8 cellular contexts compared by ENCODE assay signal in the genomic region with DNA sequence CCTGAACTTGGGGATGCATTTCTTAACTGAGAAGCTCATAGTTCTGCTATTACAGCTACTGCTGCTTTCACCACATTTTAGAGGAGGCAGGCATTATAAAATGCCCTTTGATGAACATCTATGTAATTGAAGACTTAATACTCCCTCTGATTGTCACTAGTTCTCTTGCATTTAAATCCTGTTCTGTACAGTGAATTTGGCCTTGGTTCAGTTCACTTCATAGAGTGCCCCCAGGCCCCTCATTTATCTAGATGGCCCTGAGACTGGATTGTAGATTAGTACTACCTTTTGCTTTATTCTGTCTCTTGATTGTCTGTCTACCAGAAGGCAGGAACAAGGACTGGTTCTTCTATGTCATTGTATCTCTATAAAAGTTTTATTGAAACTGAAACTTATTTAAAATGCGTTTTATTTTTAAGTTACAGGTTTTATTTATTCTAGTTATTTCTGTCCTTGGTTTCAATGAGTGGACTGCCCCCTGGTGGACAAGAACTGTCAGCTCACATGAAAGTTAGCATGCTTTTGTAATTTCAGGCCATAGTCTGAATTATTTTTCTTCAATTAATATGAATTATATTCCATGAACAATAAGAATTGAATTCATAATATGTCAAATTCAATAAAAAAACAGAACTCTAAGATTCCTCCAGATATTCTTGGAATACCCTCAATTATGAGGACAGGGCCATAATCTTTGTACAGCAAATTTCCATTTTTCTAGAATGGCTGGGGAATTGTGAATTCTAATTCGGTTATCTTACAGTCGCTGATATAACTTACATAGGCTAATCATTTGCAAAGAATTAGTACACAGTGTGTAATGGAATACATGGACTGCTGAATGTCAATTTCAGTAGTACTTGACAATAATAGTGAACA. TPM values are rescaled to one million over a fixed set of nuclear protein-coding genes. Genes with fewer than 3 reads are reported as not detected.
DNase-seq lines count a peak whose midpoint lies in the region; ATAC-seq and TF ChIP-seq lines count a peak whose summit lies in the region.

No MANE protein-coding gene starts in this region.

- TF ChIP-seq CTCF in GM12874 (IDR thresholded peaks at IDR 0.05; ENCODE audit: insufficient read depth, low read depth, low read length) (peak; percentile 66), OCI-LY1 (IDR thresholded peaks at IDR 0.05; ENCODE audit: low read length) (peak; percentile 81), body of pancreas (IDR thresholded peaks at IDR 0.05) (peak; percentile 70 to 99 (median 77)), lower lobe of right lung (IDR thresholded peaks at IDR 0.05) (peak; percentile 90), vagina (IDR thresholded peaks at IDR 0.05) (peak; percentile 39 to 58 (median 58))

- no peak for ATAC-seq in body of pancreas
- ATAC-seq in lower lobe of right lung = no peak
- ATAC-seq in GM18520 (IDR thresholded peaks at IDR 0.05; ENCODE audit: unreplicated experiment) = no peak

- H3K4me2 ChIP-seq in OCI-LY1 (ENCODE audit: low read length) = no peak overlapping the region

- H3K9me3 ChIP-seq in OCI-LY1 (ENCODE audit: low read length) (no peaks in the 10 kb centered on the region), body of pancreas (no peaks in the 10 kb centered on the region), lower lobe of right lung (no peaks in the 10 kb centered on the region), vagina (no peaks in the 10 kb centered on the region)

- H4K20me1 ChIP-seq in OCI-LY1 (ENCODE audit: insufficient read depth, low read length) = no peaks in the 10 kb centered on the region

- DNase-seq in Ammon's horn (ENCODE audit: low spot score) (peak; percentile 73), body of pancreas (peak; percentile 45 to 66 (median 51)), lower lobe of right lung (no peak), vagina (ENCODE audit: extremely low spot score in 2 of 2) (no peak), NCI-H526 treated with DMSO at 0.1 percent for 48 hours (lab: John Stamatoyannopoulos, UW) (no peak)

- intact Hi-C loops in body of pancreas (cut with DNase I) (loop anchor here (5.0 to 10.0 kb wide), 2 partner anchors 196 to 603 kb away; no protein-coding TSS in a partner anchor), lower lobe of right lung (cut with DNase I) (no loop called here), vagina (cut with DNase I) (loop anchor here (10.0 kb wide), 1 partner anchor 193 kb away; no protein-coding TSS in a partner anchor)

- H3F3A ChIP-seq in OCI-LY1 (ENCODE audit: insufficient read depth, low read length) = no peaks in the 10 kb centered on the region

- TF ChIP-seq POLR2A in body of pancreas (IDR thresholded peaks at IDR 0.05) = no peak
- no peak for TF ChIP-seq POLR2A in vagina (IDR thresholded peaks at IDR 0.05)

- H3K4me3 ChIP-seq in OCI-LY1 (ENCODE audit: low read depth, low read length, poor library complexity, severe bottlenecking) (no peak overlapping the region), body of pancreas (no peak overlapping the region), lower lobe of right lung (no peak overlapping the region), vagina (no peak overlapping the region)

- WGBS in body of pancreas, 2 donors = 4 to 5% methylated on average over 3 of the region's 3 CpGs

- no peak overlapping the region for H3K27ac ChIP-seq in OCI-LY1 (ENCODE audit: low read depth, low read length, poor library complexity, severe bottlenecking)
- H3K27ac ChIP-seq in body of pancreas = no peak overlapping the region
- H3K27ac ChIP-seq in lower lobe of right lung = no peak overlapping the region
- no peak overlapping the region for H3K27ac ChIP-seq in vagina

- H3K9me2 ChIP-seq in OCI-LY1 (ENCODE audit: low read depth, low read length) = no peaks in the 10 kb centered on the region

- H3K36me3 ChIP-seq in OCI-LY1 (ENCODE audit: insufficient read depth, low read length) = no peaks in the 10 kb centered on the region
- H3K36me3 ChIP-seq in body of pancreas (replicated peaks in 1 of 2; ENCODE audit: insufficient read depth in 1 of 2, low read depth in 2 of 2) = no peaks in the 10 kb centered on the region
- no peaks in the 10 kb centered on the region for H3K36me3 ChIP-seq in lower lobe of right lung
- no peaks in the 10 kb centered on the region for H3K36me3 ChIP-seq in vagina

- no peaks in the 10 kb centered on the region for H3K27me3 ChIP-seq in OCI-LY1 (ENCODE audit: insufficient read depth, low read length)
- H3K27me3 ChIP-seq in body of pancreas = no peaks in the 10 kb centered on the region
- peaks cover 27% of the 10 kb centered on the region for H3K27me3 ChIP-seq in lower lobe of right lung (ENCODE audit: low read depth)
- no peaks in the 10 kb centered on the region for H3K27me3 ChIP-seq in vagina

- no peak overlapping the region for H3K9ac ChIP-seq in OCI-LY1 (ENCODE audit: low read length)

- H3K4me1 ChIP-seq in OCI-LY1 (ENCODE audit: insufficient read depth, low read length, severe bottlenecking) (no peaks in the 10 kb centered on the region), body of pancreas (no peaks in the 10 kb centered on the region), lower lobe of right lung (no peaks in the 10 kb centered on the region), vagina (no peaks in the 10 kb centered on the region)

- no peak overlapping the region for H2AFZ ChIP-seq in OCI-LY1 (ENCODE audit: low read length)

- H3K79me2 ChIP-seq in OCI-LY1 (ENCODE audit: insufficient read depth, low read length) = no peaks in the 10 kb centered on the region

RNA-seq across cellular contexts. Expression of a gene that starts 47.2 kb away (rescaled TPM):
- total RNA-seq in body of pancreas (10 to 100 TPM; 22.1 to 26.0 TPM), lower lobe of right lung (73.9 TPM), vagina (44.4 TPM)

Comparison
In these comparisons a context has a peak if more than half of its experiments do, and no peak if none do; other contexts are left out.
1. DNase-seq: peak in Ammon's horn (single experiment) and body of pancreas (4 of 4); none in lower lobe of right lung (single experiment), vagina (0 of 2) and NCI-H526 treated with DMSO at 0.1 percent for 48 hours (single experiment).
2. Peak in every context shown above with its lines, with median percentiles within 50 percentile points of each other: CTCF ChIP-seq.